ENCODE assay signal across 9 cellular contexts in the genomic region with DNA sequence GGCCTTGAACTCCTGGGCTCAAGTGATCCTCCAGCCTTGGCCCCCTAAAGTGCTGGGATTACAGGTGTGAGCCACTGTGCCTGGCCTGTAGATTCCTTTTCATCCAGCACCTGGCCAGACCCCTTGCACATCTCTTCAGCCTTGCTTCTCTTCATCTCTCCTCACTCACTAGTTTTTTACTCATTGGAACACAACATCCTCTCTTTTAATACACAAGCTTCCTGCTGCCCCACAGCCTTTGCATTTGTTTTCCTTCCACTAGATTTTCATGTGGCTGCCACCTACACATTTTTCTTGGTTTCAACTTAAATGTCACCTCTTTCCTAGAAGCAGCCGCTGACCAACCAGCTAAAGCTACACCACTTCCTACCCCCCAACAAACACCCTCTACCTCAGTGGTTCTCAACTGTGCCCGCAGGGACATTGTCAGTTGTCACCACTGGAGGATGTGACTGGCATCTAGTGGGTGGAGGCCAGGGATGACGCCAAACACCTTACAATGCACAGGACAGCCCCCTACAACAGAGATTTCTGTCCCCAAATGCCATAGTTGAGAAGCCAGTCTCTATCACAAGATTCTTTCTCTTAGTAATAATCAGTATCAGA. TPM values are rescaled to one million over a fixed set of nuclear protein-coding genes. Genes with fewer than 3 reads are reported as not detected.
DNase-seq lines count a peak whose midpoint lies in the region; ATAC-seq lines count a peak whose summit lies in the region.
"Had no signal": no experiment of that assay in that cellular context is flagged by ENCODE, and none has a peak within 500 bp of the region (broad histone marks: within the 10 kb centered on the region; RNA-seq: fewer than 3 reads in every experiment).

No MANE protein-coding gene starts in this region.

- no peaks in the 10 kb centered on the region for H3K79me1 ChIP-seq in mesendoderm (ENCODE audit: low read length)

- no peak overlapping the region for H3K4me2 ChIP-seq in mesendoderm (ENCODE audit: low read length)

- H3K4me3 Mint-ChIP-seq in activated naive CD4-positive, alpha-beta T cell treated with anti-CD3 and anti-CD28 coated beads for 36 hours = no peak overlapping the region

- H3K79me2 ChIP-seq in mesendoderm (ENCODE audit: control insufficient read depth, insufficient read depth, low read length) = no peaks in the 10 kb centered on the region

- no peak overlapping the region for H4K8ac ChIP-seq in mesendoderm (ENCODE audit: low read depth, low read length)

- no CpG with 5 or more reads among the region's 3 CpGs for WGBS in mesendoderm (ENCODE audit: extremely low coverage, insufficient coverage, low lambda C conversion rate)

- H3K56ac ChIP-seq in mesendoderm (ENCODE audit: low read length) = no peak overlapping the region

- no peak overlapping the region for H3K4me3 ChIP-seq in mesendoderm (ENCODE audit: low read length)
- H3K4me3 ChIP-seq: sigmoid colon had no signal

- H2BK120ac ChIP-seq in mesendoderm (ENCODE audit: low read depth, low read length) = no peak overlapping the region

- no peaks in the 10 kb centered on the region for H3K27me3 ChIP-seq in mesendoderm (ENCODE audit: insufficient read depth, low read length, poor library complexity)
- H3K27me3 ChIP-seq: sigmoid colon had no signal

- intact Hi-C loops in activated naive CD4-positive, alpha-beta T cell treated with anti-CD3 and anti-CD28 coated beads for 36 hours (cut with micrococcal nuclease) = loop anchor here (1.0 to 10.0 kb wide), 12 partner anchors 75 to 1408 kb away; a partner anchor contains a TSS

- no peaks in the 10 kb centered on the region for H3K36me3 ChIP-seq in mesendoderm (ENCODE audit: control insufficient read depth, insufficient read depth, low read length)
- H3K36me3 ChIP-seq: sigmoid colon had no signal

- no peak overlapping the region for H3K4ac ChIP-seq in mesendoderm (ENCODE audit: low read depth, low read length)

- no peaks in the 10 kb centered on the region for H3K27me3 Mint-ChIP-seq in activated naive CD4-positive, alpha-beta T cell treated with anti-CD3 and anti-CD28 coated beads for 36 hours (ENCODE audit: low read depth)

- peak overlapping the region; percentile 76 for H3K27ac Mint-ChIP-seq in activated naive CD4-positive, alpha-beta T cell treated with anti-CD3 and anti-CD28 coated beads for 36 hours

- H2AK5ac ChIP-seq in mesendoderm (ENCODE audit: low read length) = no peak overlapping the region

- H3K36me3 Mint-ChIP-seq in activated naive CD4-positive, alpha-beta T cell treated with anti-CD3 and anti-CD28 coated beads for 36 hours (ENCODE audit: low read depth) = no peaks in the 10 kb centered on the region

- DNase-seq in T-helper 1 cell = peak in 3 of 5 donors; percentile 8 to 98 (median 13)
- DNase-seq in activated naive CD4-positive, alpha-beta T cell treated with anti-CD3 and anti-CD28 coated beads for 36 hours = peak; percentile 86
- DNase-seq in stimulated activated CD8-positive, alpha-beta memory T cell treated with anti-CD3 and anti-CD28 coated beads, Interleukin-12 subunit alpha, Interleukin-12 subunit beta, amount 100 ng/mL, for 4 hours (ENCODE audit: low read depth) = peak; percentile 49
- DNase-seq in HuH-7 (ENCODE audit: low spot score) = no peak
- no peak for DNase-seq in HT-29 (ENCODE audit: low spot score)
- DNase-seq in mesendoderm = no peak
- DNase-seq: sigmoid colon had no signal

- peak; percentile 49 for ATAC-seq in GM19351 (IDR thresholded peaks at IDR 0.05; ENCODE audit: unreplicated experiment)
- no peak for ATAC-seq in GM21737 (IDR thresholded peaks at IDR 0.05; ENCODE audit: unreplicated experiment)

- no peak overlapping the region for H3K9ac ChIP-seq in mesendoderm (ENCODE audit: low read length)

- no peak overlapping the region for H2BK15ac ChIP-seq in mesendoderm (replicated peaks; ENCODE audit: low read depth)

- H3K18ac ChIP-seq in mesendoderm (ENCODE audit: low read length) = no peak overlapping the region

- CTCF ChIA-PET in activated naive CD4-positive, alpha-beta T cell treated with anti-CD3 and anti-CD28 coated beads for 36 hours (lab: Charles Lee) = interaction anchor here (0.5 to 2.4 kb wide), 6 partner anchors 21 to 261 kb away, joined by 3 to 6 read pairs (median 4); no protein-coding TSS in a partner anchor

- H3K27ac ChIP-seq in mesendoderm (ENCODE audit: low read depth, low read length) = no peak overlapping the region
- H3K27ac ChIP-seq: sigmoid colon had no signal

- H3K9me3 Mint-ChIP-seq in activated naive CD4-positive, alpha-beta T cell treated with anti-CD3 and anti-CD28 coated beads for 36 hours = no peaks in the 10 kb centered on the region

- no peak overlapping the region for H2BK5ac ChIP-seq in mesendoderm (ENCODE audit: low read length)

- no peak overlapping the region for H3K23ac ChIP-seq in mesendoderm (ENCODE audit: low read length)

- peaks cover 34% of the 10 kb centered on the region for H3K4me1 Mint-ChIP-seq in activated naive CD4-positive, alpha-beta T cell treated with anti-CD3 and anti-CD28 coated beads for 36 hours (ENCODE audit: low read depth)

- no peak overlapping the region for H4K5ac ChIP-seq in mesendoderm (ENCODE audit: low read length)

- no peaks in the 10 kb centered on the region for H3K4me1 ChIP-seq in mesendoderm (ENCODE audit: control insufficient read depth, low read depth, low read length)
- H3K4me1 ChIP-seq: sigmoid colon had no signal

RNA-seq across cellular contexts. Expression of a gene that starts 33.7 kb away (rescaled TPM):
- total RNA-seq in activated naive CD4-positive, alpha-beta T cell treated with anti-CD3 and anti-CD28 coated beads for 36 hours = under 1 TPM; 0.17 to 0.42 TPM
- not detected in 2 replicates for total RNA-seq in HT-29 (2014; rRNA removed; shearing (Covaris generic))
- polyA plus RNA-seq in mesendoderm (2013, experiment 1 of 2) = not detected
- 0.11 TPM for polyA plus RNA-seq in mesendoderm (2013, experiment 2 of 2)
- total RNA-seq: sigmoid colon had no signal

Comparison
In these comparisons a context has a peak if more than half of its experiments do, and no peak if none do; other contexts are left out.
1. DNase-seq: peak in T-helper 1 cell (3 of 5), activated naive CD4-positive, alpha-beta T cell treated with anti-CD3 and anti-CD28 coated beads for 36 hours (single experiment) and stimulated activated CD8-positive, alpha-beta memory T cell treated with anti-CD3 and anti-CD28 coated beads, Interleukin-12 subunit alpha, Interleukin-12 subunit beta, amount 100 ng/mL, for 4 hours (single experiment); none in HuH-7 (single experiment), HT-29 (single experiment) and mesendoderm (single experiment).